3 cellular contexts compared by ENCODE assay signal in genomic region chr17:5132503-5133225, GRCh38. TPM values are rescaled to one million over a fixed set of nuclear protein-coding genes. Genes with fewer than 3 reads are reported as not detected.
"Had no signal": no experiment of that assay in that cellular context is flagged by ENCODE, and none has a peak within 500 bp of the region (broad histone marks: within the 10 kb centered on the region; RNA-seq: fewer than 3 reads in every experiment).

No MANE protein-coding gene starts in this region.

RNA-seq across cellular contexts. Expression of gene USP6, which starts 16.8 kb away (rescaled TPM):
- total RNA-seq: dermis microvascular lymphatic vessel endothelial cell, esophagus mucosa, glomerular endothelial cell had no signal
